ENCODE assay signal across 25 cellular contexts in the genomic region with DNA sequence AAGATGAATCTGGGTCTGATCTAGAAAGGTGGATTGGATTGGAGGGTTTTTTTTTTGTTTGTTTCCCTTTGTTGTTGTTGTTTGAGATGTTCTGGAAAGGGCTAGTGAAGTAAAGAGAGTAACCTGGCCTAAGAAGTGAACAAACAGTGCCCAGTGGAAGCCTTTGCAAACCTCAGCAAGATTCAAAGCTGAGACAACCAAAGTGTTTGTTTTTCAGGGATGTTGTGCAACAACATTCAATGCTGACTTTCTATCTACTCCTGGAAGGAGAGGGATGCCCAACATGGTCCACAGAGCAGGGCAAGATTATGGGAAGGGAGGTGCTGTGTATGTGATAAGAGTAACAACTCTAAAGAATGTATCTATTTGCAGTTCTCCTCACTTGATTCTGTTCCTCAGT. TPM values are rescaled to one million over a fixed set of nuclear protein-coding genes. Genes with fewer than 3 reads are reported as not detected.
DNase-seq lines count a peak whose midpoint lies in the region; ATAC-seq, FAIRE-seq and TF ChIP-seq lines count a peak whose summit lies in the region.
"Had no signal": no experiment of that assay in that cellular context is flagged by ENCODE, and none has a peak within 500 bp of the region (broad histone marks: within the 10 kb centered on the region; RNA-seq: fewer than 3 reads in every experiment).

No MANE protein-coding gene starts in this region.

- H3K27ac ChIP-seq in HepG2 (ENCODE audit: extremely low read length, insufficient read depth, low read length) (no peak overlapping the region), testis (no peak overlapping the region)
- H3K27ac ChIP-seq: A549; BLaER1 treated with 17β-estradiol and CSF1 and Interleukin-3, amounts not matched to agents 10 nM and 100 nM; GM23248 had no signal

- H3K9ac ChIP-seq in HepG2 (ENCODE audit: insufficient read depth, low read depth, low read length): no peak overlapping the region
- H3K9ac ChIP-seq: BLaER1 treated with 17β-estradiol and CSF1 and Interleukin-3, amounts not matched to agents 10 nM and 100 nM; GM23248 had no signal

- H2AFZ ChIP-seq in HepG2 (ENCODE audit: low read length): no peak overlapping the region
- H2AFZ ChIP-seq: GM23248 had no signal

- TF ChIP-seq POLR2A in HepG2 (IDR thresholded peaks at IDR 0.05; ENCODE audit: insufficient read depth in 1 of 2, low read depth in 2 of 2, low read length in 2 of 2) (no peak), testis (IDR thresholded peaks at IDR 0.05) (no peak)

- H3K9me3 ChIP-seq in HepG2 (ENCODE audit: low read length) (no peaks in the 10 kb centered on the region), testis (no peaks in the 10 kb centered on the region)
- H3K9me3 ChIP-seq: A549; BE2C; BLaER1 treated with 17β-estradiol and CSF1 and Interleukin-3, amounts not matched to agents 10 nM and 100 nM had no signal

- DNase-seq in DMS53 (lab: John Stamatoyannopoulos, UW) (peak; percentile 6), DMS53 treated with DMSO at 0.1 percent for 48 hours (lab: John Stamatoyannopoulos, UW; ENCODE audit: unreplicated experiment) (no peak), HepG2 (ENCODE audit: low spot score) (peak; percentile 2), testis (peak; percentile 55), activated T-cell treated with anti-CD3 and anti-CD28 coated beads for 4 hours (no peak)
- DNase-seq: 8988T; ACHN; AML-193; BE2C; CD4-positive, alpha-beta T cell; CD8-positive, alpha-beta memory T cell; DMS 273 treated with DMSO at 0.1 percent for 48 hours; DND-41; GM23248; H7; HCEC 1CT had no signal

- no peaks in the 10 kb centered on the region for H3K79me2 ChIP-seq in HepG2 (ENCODE audit: insufficient read depth, low read length)

- in situ Hi-C loops in HepG2 (cut with HindIII; ENCODE audit: extremely low pct_ligation_motif_present, low pct_unique_long_range_greater_than_20kb): no loop called here

- H3K4me2 ChIP-seq in HepG2 (ENCODE audit: low read depth, low read length): no peak overlapping the region
- H3K4me2 ChIP-seq: A549 had no signal

- H3K27me3 ChIP-seq in HepG2 (ENCODE audit: control insufficient read depth in 1 of 2, insufficient read depth in 2 of 2, low read length in 2 of 2): no peaks in the 10 kb centered on the region
- H3K27me3 ChIP-seq in testis: no peaks in the 10 kb centered on the region
- H3K27me3 ChIP-seq: BE2C had no signal

- CTCF ChIA-PET in HepG2 (lab: Yijun Ruan, JAX; ENCODE audit: low intra/inter-chr PET ratio, low total read pairs): no interaction called here

- no peaks in the 10 kb centered on the region for H4K20me1 ChIP-seq in HepG2 (ENCODE audit: insufficient read depth, low read length)
- H4K20me1 ChIP-seq: BLaER1 treated with 17β-estradiol and CSF1 and Interleukin-3, amounts not matched to agents 10 nM and 100 nM had no signal

- TF ChIP-seq CTCF in HepG2 (CRISPR knock-in tag; IDR thresholded peaks at IDR 0.05): no peak
- TF ChIP-seq CTCF in testis (IDR thresholded peaks at IDR 0.05): no peak

- no TSS peak for BruUV-seq in HepG2 (replicated peaks; lab: Mats Ljungman, UMichigan)

- H3K36me3 ChIP-seq in HepG2 (replicated peaks in 1 of 2; ENCODE audit: control insufficient read depth in 1 of 2, insufficient read depth in 2 of 2, low read length in 2 of 2): no peaks in the 10 kb centered on the region
- no peaks in the 10 kb centered on the region for H3K36me3 ChIP-seq in testis (ENCODE audit: low read depth, missing control alignments)
- H3K36me3 ChIP-seq: BE2C; BLaER1 treated with 17β-estradiol and CSF1 and Interleukin-3, amounts not matched to agents 10 nM and 100 nM had no signal

- H3K4me3 ChIP-seq in HepG2 (replicated peaks in 1 of 3; ENCODE audit: insufficient read depth in 1 of 3, low read depth in 2 of 3, low read length in 3 of 3) (no peak overlapping the region), testis (no peak overlapping the region)
- H3K4me3 ChIP-seq: A549; BLaER1 treated with 17β-estradiol and CSF1 and Interleukin-3, amounts not matched to agents 10 nM and 100 nM; GM23248 had no signal

- FAIRE-seq in HepG2 (lab: Jason Lieb, UNC): peak; percentile 43
- FAIRE-seq: A549, D721Med, G401.6, GM12891, GM18507, H1 had no signal

- intact Hi-C loops in HepG2 (cut with micrococcal nuclease; ENCODE audit: unreplicated experiment) (loop anchor here (10.0 kb wide), 1 partner anchor 98 kb away; no protein-coding TSS in a partner anchor), testis (cut with DNase I; ENCODE audit: low total_unique reads) (no loop called here)

- no peak for TF ChIP-seq RAD21 in HepG2 (CRISPR knock-in tag; IDR thresholded peaks at IDR 0.05)

- TF ChIP-seq EP300 in HepG2 (IDR thresholded peaks at IDR 0.05; ENCODE audit: low read depth in 2 of 2, low read length in 2 of 2) (no peak), HepG2 (CRISPR knock-in tag; IDR thresholded peaks at IDR 0.05; ENCODE audit: borderline replicate concordance) (no peak)

- peaks cover 35% of the 10 kb centered on the region for H3K4me1 ChIP-seq in HepG2 (ENCODE audit: insufficient read depth, low read length)
- H3K4me1 ChIP-seq in testis: no peaks in the 10 kb centered on the region
- H3K4me1 ChIP-seq: A549, BE2C had no signal

- POLR2A ChIA-PET in HepG2 (lab: Yijun Ruan, JAX): interaction anchor here (1.6 kb wide), 1 partner anchor 11 kb away, joined by 3 read pairs; a partner anchor contains a TSS

- ATAC-seq in HepG2 (no peak), HG03159 (IDR thresholded peaks at IDR 0.05; ENCODE audit: unreplicated experiment) (no peak)
- ATAC-seq: A549 had no signal

TF ChIP-seq in HepG2, 621 proteins besides CTCF, POLR2A, EP300 and RAD21 (continues in another document):
- no peak for TF ChIP-seq ZNF605 (CRISPR knock-in tag; IDR thresholded peaks at IDR 0.05)
- TF ChIP-seq BCL6 (CRISPR knock-in tag; IDR thresholded peaks at IDR 0.05): peak; percentile 48; the same call in 1 of the 2 replicates
- TF ChIP-seq ESRRA (CRISPR knock-in tag; IDR thresholded peaks at IDR 0.05; ENCODE audit: low read depth): no peak
- TF ChIP-seq SOX13 (IDR thresholded peaks at IDR 0.05): no peak
- TF ChIP-seq SOX13 (CRISPR knock-in tag; conservative IDR thresholded peaks at IDR 0.05 in 1 of 2, IDR thresholded peaks at IDR 0.05 in 1 of 2): 0 out of 4 replicates have a peak, but pooled peaks of 1 of the 2 experiments have one; percentile 21
- peak; percentile 84 for TF ChIP-seq CEBPB (IDR thresholded peaks at IDR 0.05; ENCODE audit: borderline replicate concordance, low read depth, low read length)
- TF ChIP-seq TOE1 (CRISPR knock-in tag; IDR thresholded peaks at IDR 0.05): no peak

RNA-seq across cellular contexts. Expression of a gene that starts 11.3 kb away (rescaled TPM):
- total RNA-seq in HepG2 (2016; rRNA removed; fragmentation: Illumina TruSeq; extraction: Trizol) (69.4 and 85.8 TPM in 2 replicates), testis (100 to 1,000 TPM; 233 to 344 TPM)
- 17.1 and 23.4 TPM in 2 replicates for total RNA-seq in HepG2 (2016; cell fraction: cytosol; rRNA removed; fragmentation: Illumina TruSeq; extraction: Trizol; ENCODE audit: low read depth)
- total RNA-seq in HepG2 (2016; cell fraction: insoluble cytoplasmic fraction; rRNA removed; fragmentation: Illumina TruSeq; extraction: Trizol): 73.5 and 89.3 TPM in 2 replicates
- 35.0 and 43.2 TPM in 2 replicates for total RNA-seq in HepG2 (2016; cell fraction: membrane; rRNA removed; fragmentation: Illumina TruSeq; extraction: Trizol)
- 27.7 and 30.8 TPM in 2 replicates for total RNA-seq in HepG2 (2016; cell fraction: nucleus; rRNA removed; fragmentation: Illumina TruSeq; extraction: Trizol)
- polyA plus RNA-seq in HepG2 (2011; rRNA removed) (26.6 and 29.4 TPM in 2 replicates), testis (ENCODE audit: insufficient read depth, low read depth, low replicate concordance) (174 TPM)
- polyA plus RNA-seq in HepG2 (2011; cell fraction: cytosol; rRNA removed): 20.3 and 34.0 TPM in 2 replicates
- 7.3 and 11.0 TPM in 2 replicates for polyA plus RNA-seq in HepG2 (2011; cell fraction: nucleus; rRNA removed)
- polyA plus RNA-seq in HepG2 (2012): 39.5 and 47.7 TPM in 2 replicates
- polyA plus RNA-seq in HepG2 (2016; cell fraction: cytosol; fragmentation: Illumina TruSeq; extraction: Trizol; ENCODE audit: low read depth): 26.7 and 37.5 TPM in 2 replicates
- 110 and 117 TPM in 2 replicates for polyA plus RNA-seq in HepG2 (2016; cell fraction: insoluble cytoplasmic fraction; fragmentation: Illumina TruSeq; extraction: Trizol; ENCODE audit: low read depth)
- 36.2 and 49.9 TPM in 2 replicates for polyA plus RNA-seq in HepG2 (2016; cell fraction: membrane; fragmentation: Illumina TruSeq; extraction: Trizol; ENCODE audit: low read depth)
- polyA plus RNA-seq in HepG2 (2016; cell fraction: nucleus; fragmentation: Illumina TruSeq; extraction: Trizol; ENCODE audit: insufficient read depth, low read depth): 57.9 and 60.0 TPM in 2 replicates
- 7.5 TPM in 1 of 2 replicates, not detected in the other for polyA minus RNA-seq in HepG2 (2011; rRNA and poly(A)+ RNA removed; ENCODE audit: low replicate concordance)
- 8.0 and 9.5 TPM in 2 replicates for polyA minus RNA-seq in HepG2 (2011; cell fraction: cytosol; rRNA and poly(A)+ RNA removed)
- polyA minus RNA-seq in HepG2 (2011; cell fraction: nucleus; rRNA and poly(A)+ RNA removed): 4.1 and 7.2 TPM in 2 replicates
- polyA plus RNA-seq: A549 had no signal

RNA-seq across cellular contexts. Expression of a gene that starts 40.3 kb away (rescaled TPM):
- total RNA-seq in HepG2 (2016; rRNA removed; fragmentation: Illumina TruSeq; extraction: Trizol): not detected in 2 replicates
- total RNA-seq in HepG2 (2016; cell fraction: cytosol; rRNA removed; fragmentation: Illumina TruSeq; extraction: Trizol; ENCODE audit: low read depth): not detected in 2 replicates
- not detected in 2 replicates for total RNA-seq in HepG2 (2016; cell fraction: insoluble cytoplasmic fraction; rRNA removed; fragmentation: Illumina TruSeq; extraction: Trizol)
- not detected in 2 replicates for total RNA-seq in HepG2 (2016; cell fraction: membrane; rRNA removed; fragmentation: Illumina TruSeq; extraction: Trizol)
- total RNA-seq in HepG2 (2016; cell fraction: nucleus; rRNA removed; fragmentation: Illumina TruSeq; extraction: Trizol): 0.19 TPM in 1 of 2 replicates, not detected in the other
- polyA plus RNA-seq in HepG2 (2011; rRNA removed): 0.05 and 0.26 TPM in 2 replicates
- not detected in 2 replicates for polyA plus RNA-seq in HepG2 (2011; cell fraction: cytosol; rRNA removed)
- polyA plus RNA-seq in HepG2 (2011; cell fraction: nucleus; rRNA removed): 0.29 and 0.47 TPM in 2 replicates
- not detected in 2 replicates for polyA plus RNA-seq in HepG2 (2012)
- not detected in 2 replicates for polyA plus RNA-seq in HepG2 (2016; cell fraction: cytosol; fragmentation: Illumina TruSeq; extraction: Trizol; ENCODE audit: low read depth)
- polyA plus RNA-seq in HepG2 (2016; cell fraction: insoluble cytoplasmic fraction; fragmentation: Illumina TruSeq; extraction: Trizol; ENCODE audit: low read depth): not detected in 2 replicates
- not detected in 2 replicates for polyA plus RNA-seq in HepG2 (2016; cell fraction: membrane; fragmentation: Illumina TruSeq; extraction: Trizol; ENCODE audit: low read depth)
- polyA plus RNA-seq in HepG2 (2016; cell fraction: nucleus; fragmentation: Illumina TruSeq; extraction: Trizol; ENCODE audit: insufficient read depth, low read depth): 0.95 TPM in 1 of 2 replicates, not detected in the other
- 0.08 and 0.35 TPM in 2 replicates for polyA minus RNA-seq in HepG2 (2011; rRNA and poly(A)+ RNA removed; ENCODE audit: low replicate concordance)
- polyA minus RNA-seq in HepG2 (2011; cell fraction: cytosol; rRNA and poly(A)+ RNA removed): not detected in 2 replicates
- not detected in 2 replicates for polyA minus RNA-seq in HepG2 (2011; cell fraction: nucleus; rRNA and poly(A)+ RNA removed)
- 100 to 1,000 TPM; 656 to 668 TPM for total RNA-seq in testis
- 119 TPM for polyA plus RNA-seq in testis (ENCODE audit: insufficient read depth, low read depth, low replicate concordance)
- total RNA-seq: CD4-positive, alpha-beta T cell; CD8-positive, alpha-beta memory T cell; H1; H7 had no signal
- polyA plus RNA-seq: A549; CD14-positive monocyte; CD8-positive, alpha-beta memory T cell had no signal

Comparison
In these comparisons a context has a peak if more than half of its experiments do, and no peak if none do; other contexts are left out.
1. DNase-seq: peak in DMS53 (single experiment), HepG2 (single experiment) and testis (single experiment); none in DMS53 treated with DMSO at 0.1 percent for 48 hours (single experiment) and activated T-cell treated with anti-CD3 and anti-CD28 coated beads for 4 hours (single experiment).
2. RNA of a gene that starts 40.3 kb away (total RNA-seq): 656 to 668 TPM in testis; 0.19 TPM in HepG2; every median in the first group is over 100 times any median in the second.